ENCODE assay signal across 1 cellular context in genomic region chr9:8871396-8871795, GRCh38.
TF ChIP-seq lines count a peak whose summit lies in the region.

No MANE protein-coding gene starts in this region.

TF ChIP-seq in liver, 16 proteins besides CTCF, POLR2A, EP300 and RAD21 (continued from another document):
- TF ChIP-seq ZBTB33 (IDR thresholded peaks at IDR 0.05) (no peak), EGR1 (IDR thresholded peaks at IDR 0.05; ENCODE audit: low read depth in 2 of 2) (no peak)
